8 cellular contexts compared by ENCODE assay signal in the genomic region with DNA sequence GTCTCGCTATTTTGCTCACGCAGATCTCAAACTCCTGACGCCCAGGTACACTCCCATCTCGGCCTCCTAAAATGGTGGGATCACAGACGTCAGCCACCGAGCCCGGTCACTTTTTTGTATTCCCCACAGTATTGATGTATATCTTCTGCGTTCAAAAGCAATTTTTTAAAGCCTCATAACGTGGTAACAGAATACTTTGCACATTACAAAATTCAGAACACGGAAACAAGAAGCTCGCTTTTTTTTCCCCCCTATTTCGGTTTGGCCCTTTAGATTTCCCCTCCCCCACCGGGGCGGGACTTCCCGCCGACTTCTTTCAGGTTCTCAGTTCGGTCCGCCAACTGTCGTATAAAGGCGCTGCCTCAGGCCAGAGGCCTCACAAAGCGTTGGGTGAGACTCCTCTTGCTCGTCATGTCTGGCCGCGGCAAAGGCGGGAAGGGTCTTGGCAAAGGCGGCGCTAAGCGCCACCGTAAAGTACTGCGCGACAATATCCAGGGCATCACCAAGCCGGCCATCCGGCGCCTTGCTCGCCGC.
DNase-seq lines count a peak whose midpoint lies in the region; ATAC-seq and TF ChIP-seq lines count a peak whose summit lies in the region.
"Not testable (repeated sequence)": the region's sequence is repeated elsewhere in the genome, so short reads cannot be mapped to it uniquely, and the experiment has no call there.

No MANE protein-coding gene starts in this region.

- TF ChIP-seq EP300 in neural cell (conservative IDR thresholded peaks at IDR 0.05; ENCODE audit: poor library complexity, severe bottlenecking) = peak; percentile 24
- not testable (repeated sequence) for TF ChIP-seq EP300 in transverse colon (IDR thresholded peaks at IDR 0.05; ENCODE audit: low read depth)

- not testable (repeated sequence) for TF ChIP-seq RAD21 in neural cell (conservative IDR thresholded peaks at IDR 0.05)

- in situ Hi-C loops in transverse colon (cut with MboI; ENCODE audit: low pct_ligation_motif_present in 1 of 4, low pct_unique_long_range_greater_than_20kb in 1 of 4, low sequenced_read_pairs in 3 of 4) = loop anchor here in 3 of 4 donors (25.0 kb wide), 1 partner anchor 1786 kb away; a partner anchor contains a TSS

- peak overlapping the region; percentile 34 for H3K4me2 ChIP-seq in neural cell (ENCODE audit: low read length)

- ATAC-seq in HG02610 (IDR thresholded peaks at IDR 0.05; ENCODE audit: unreplicated experiment) = peak; percentile 86

- not testable (repeated sequence) for TF ChIP-seq CTCF in GM12865 (IDR thresholded peaks at IDR 0.05; ENCODE audit: insufficient read depth, low read depth, low read length, missing control alignments); fibroblast of pulmonary artery (IDR thresholded peaks at IDR 0.05; ENCODE audit: low read length, missing control alignments); neural cell (IDR thresholded peaks at IDR 0.05; ENCODE audit: poor library complexity, severe bottlenecking); transverse colon (IDR thresholded peaks at IDR 0.05)

- H3K27ac ChIP-seq in neural cell (ENCODE audit: low read length) (peak overlapping the region; percentile 81), transverse colon (peak overlapping the region; percentile 81 to 95 (median 87))

- peak; percentile 80 for DNase-seq in GM12865 (ENCODE audit: low read depth)
- DNase-seq in M059J (ENCODE audit: low read depth) = peak; percentile 72
- peak; percentile 73 to 75 for DNase-seq in SHP77 (lab: John Stamatoyannopoulos, UW)
- peak; percentile 26 for DNase-seq in activated gamma-delta T cell (lab: John Stamatoyannopoulos, UW)
- DNase-seq in fibroblast of pulmonary artery (ENCODE audit: low read depth) = peak; percentile 59
- peak; percentile 79 for DNase-seq in transverse colon

- H3K9me3 ChIP-seq in neural cell (ENCODE audit: low read length); transverse colon: not testable (repeated sequence)

- WGBS in transverse colon (ENCODE audit: low coverage in 1 of 2), 2 donors = 0 to 2% methylated on average over 3 to 21 of the region's 36 CpGs

- peak; percentile 71 for TF ChIP-seq POLR2A in transverse colon (IDR thresholded peaks at IDR 0.05)

- not testable (repeated sequence) for H3K9me2 ChIP-seq in neural cell (ENCODE audit: insufficient read depth, low read length)

- H3K9ac ChIP-seq in neural cell (ENCODE audit: low read length) = peak overlapping the region; percentile 71

- H3K27me3 ChIP-seq in neural cell (ENCODE audit: insufficient read depth, low read depth, low read length); transverse colon: not testable (repeated sequence)

- intact Hi-C loops in transverse colon (cut with DNase I; ENCODE audit: low total_unique reads) = not testable (repeated sequence)

- H3K4me1 ChIP-seq in transverse colon = peaks cover 0 to 11% (median 0%) of the 10 kb centered on the region in 4 donors

- not testable (repeated sequence) for H2AFZ ChIP-seq in neural cell (ENCODE audit: low read depth, low read length)

- H4K20me1 ChIP-seq in neural cell (ENCODE audit: insufficient read depth) = not testable (repeated sequence)

- not testable (repeated sequence) for H3K79me2 ChIP-seq in neural cell (replicated peaks; ENCODE audit: insufficient read depth, low read length)

- H3F3A ChIP-seq in neural cell (ENCODE audit: insufficient read depth, low read length, poor library complexity, severe bottlenecking) = not testable (repeated sequence)

- not testable (repeated sequence) for H3K36me3 ChIP-seq in neural cell (ENCODE audit: insufficient read depth, low read length); transverse colon

- peak overlapping the region; percentile 51 for H3K4me3 ChIP-seq in GM12865 (ENCODE audit: low read depth, low read length)
- peak overlapping the region; percentile 56 for H3K4me3 ChIP-seq in fibroblast of pulmonary artery (replicated peaks; ENCODE audit: low read depth, low read length)
- H3K4me3 ChIP-seq in neural cell (ENCODE audit: low read length) = peak overlapping the region; percentile 71
- peak overlapping the region in 3 of 4 donors; percentile 44 to 65 (median 57) for H3K4me3 ChIP-seq in transverse colon

TF ChIP-seq in neural cell, 6 proteins besides CTCF, POLR2A, EP300 and RAD21:
- peak; percentile 75 for TF ChIP-seq POLR2AphosphoS5 (IDR thresholded peaks at IDR 0.05)
- TF ChIP-seq, protein P1, sequence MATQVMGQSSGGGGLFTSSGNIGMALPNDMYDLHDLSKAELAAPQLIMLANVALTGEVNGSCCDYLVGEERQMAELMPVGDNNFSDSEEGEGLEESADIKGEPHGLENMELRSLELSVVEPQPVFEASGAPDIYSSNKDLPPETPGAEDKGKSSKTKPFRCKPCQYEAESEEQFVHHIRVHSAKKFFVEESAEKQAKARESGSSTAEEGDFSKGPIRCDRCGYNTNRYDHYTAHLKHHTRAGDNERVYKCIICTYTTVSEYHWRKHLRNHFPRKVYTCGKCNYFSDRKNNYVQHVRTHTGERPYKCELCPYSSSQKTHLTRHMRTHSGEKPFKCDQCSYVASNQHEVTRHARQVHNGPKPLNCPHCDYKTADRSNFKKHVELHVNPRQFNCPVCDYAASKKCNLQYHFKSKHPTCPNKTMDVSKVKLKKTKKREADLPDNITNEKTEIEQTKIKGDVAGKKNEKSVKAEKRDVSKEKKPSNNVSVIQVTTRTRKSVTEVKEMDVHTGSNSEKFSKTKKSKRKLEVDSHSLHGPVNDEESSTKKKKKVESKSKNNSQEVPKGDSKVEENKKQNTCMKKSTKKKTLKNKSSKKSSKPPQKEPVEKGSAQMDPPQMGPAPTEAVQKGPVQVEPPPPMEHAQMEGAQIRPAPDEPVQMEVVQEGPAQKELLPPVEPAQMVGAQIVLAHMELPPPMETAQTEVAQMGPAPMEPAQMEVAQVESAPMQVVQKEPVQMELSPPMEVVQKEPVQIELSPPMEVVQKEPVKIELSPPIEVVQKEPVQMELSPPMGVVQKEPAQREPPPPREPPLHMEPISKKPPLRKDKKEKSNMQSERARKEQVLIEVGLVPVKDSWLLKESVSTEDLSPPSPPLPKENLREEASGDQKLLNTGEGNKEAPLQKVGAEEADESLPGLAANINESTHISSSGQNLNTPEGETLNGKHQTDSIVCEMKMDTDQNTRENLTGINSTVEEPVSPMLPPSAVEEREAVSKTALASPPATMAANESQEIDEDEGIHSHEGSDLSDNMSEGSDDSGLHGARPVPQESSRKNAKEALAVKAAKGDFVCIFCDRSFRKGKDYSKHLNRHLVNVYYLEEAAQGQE (IDR thresholded peaks at IDR 0.05; ENCODE audit: borderline replicate concordance) = peak; percentile 69
- peak; percentile 63 for TF ChIP-seq TAF1 (IDR thresholded peaks at IDR 0.05; ENCODE audit: low read depth)

Comparison
In these comparisons a context has a peak if more than half of its experiments do, and no peak if none do; other contexts are left out.
1. Peak in every context shown above with its lines: DNase-seq, ATAC-seq, H3K4me3 ChIP-seq and H3K27ac ChIP-seq.
2. DNase-seq: peak in every context shown above with its lines; median percentile 80 in GM12865; 79 in transverse colon; 74 in SHP77; 72 in M059J; 59 in fibroblast of pulmonary artery; 26 in activated gamma-delta T cell.